In the genomic region with DNA sequence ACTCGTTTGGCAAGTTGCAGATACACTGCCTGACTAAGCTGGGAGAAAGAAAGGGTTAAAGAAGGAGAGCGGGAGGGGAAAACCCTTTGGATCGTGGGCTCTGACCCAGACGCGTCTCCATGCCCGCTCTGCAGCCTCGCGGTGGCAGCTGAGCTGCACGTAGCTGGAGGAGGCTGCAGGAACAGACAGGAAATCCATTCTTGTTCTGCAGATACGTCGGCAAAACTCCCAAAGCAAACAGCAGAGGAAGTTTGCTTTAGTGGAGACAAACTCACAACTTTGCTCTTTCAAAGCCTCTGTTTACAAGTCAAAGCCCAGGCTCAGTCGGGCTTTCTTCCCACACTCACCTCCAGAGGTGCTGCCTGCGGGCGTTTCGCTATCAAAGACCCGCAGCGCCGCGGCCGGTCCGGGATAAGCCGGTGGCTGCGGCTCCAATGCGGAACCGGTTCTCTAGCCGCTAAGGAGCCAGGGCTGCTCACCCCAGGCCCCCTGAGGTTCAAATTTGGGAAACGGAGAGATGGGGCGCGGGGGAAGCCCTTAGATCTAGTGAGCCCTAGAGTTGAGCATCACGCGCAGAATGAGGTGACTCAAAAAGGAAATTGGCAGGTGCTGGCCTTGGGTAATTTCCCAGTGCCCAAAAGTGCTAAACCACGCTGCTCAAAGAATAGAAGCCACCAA, we compare ENCODE assay signal across 8 cellular contexts.
DNase-seq lines count a peak whose midpoint lies in the region; ATAC-seq and TF ChIP-seq lines count a peak whose summit lies in the region.

No MANE protein-coding gene starts in this region.

- no peak for TF ChIP-seq CTCF in AG04450 (IDR thresholded peaks at IDR 0.05; ENCODE audit: low read depth, low read length)
- TF ChIP-seq CTCF in activated B cell treated with CpG ODN at 0.5 μM for 24 hours (IDR thresholded peaks at IDR 0.05), result no peak
- TF ChIP-seq CTCF in mesothelial cell of epicardium (IDR thresholded peaks at IDR 0.05; ENCODE audit: unreplicated experiment), result no peak

- no peaks in the 10 kb centered on the region for H3K36me3 Mint-ChIP-seq in activated B cell treated with CpG ODN at 0.5 μM for 24 hours (ENCODE audit: low read depth)
- no peaks in the 10 kb centered on the region for H3K36me3 Mint-ChIP-seq in mesothelial cell of epicardium

- H3K27me3 ChIP-seq in AG04450 (ENCODE audit: control insufficient read depth, insufficient read depth, low read length) (no peaks in the 10 kb centered on the region), ectodermal cell (ENCODE audit: control insufficient read depth, insufficient read depth, low read length, poor library complexity, severe bottlenecking) (peaks cover 39% of the 10 kb centered on the region)

- 3 to 4% methylated on average over 32 of the region's 32 CpGs for WGBS in ectodermal cell, 2 experiments

- no peaks in the 10 kb centered on the region for H3K9me3 ChIP-seq in AG04450 (ENCODE audit: control insufficient read depth, insufficient read depth, low read length)
- H3K9me3 ChIP-seq in ectodermal cell (ENCODE audit: control insufficient read depth, low read length), result no peaks in the 10 kb centered on the region

- H3K4me3 Mint-ChIP-seq in activated B cell treated with CpG ODN at 0.5 μM for 24 hours, result peak overlapping the region; percentile 74
- peak overlapping the region; percentile 61 for H3K4me3 Mint-ChIP-seq in mesothelial cell of epicardium

- H3K4me1 ChIP-seq in ectodermal cell (ENCODE audit: control insufficient read depth, insufficient read depth, low read length), result peaks cover 7% of the 10 kb centered on the region

- CTCF ChIA-PET in AG04450 (lab: Charles Lee), result interaction anchor here (0.6 to 13.4 kb wide), 11 partner anchors 9 to 1643 kb away, joined by 3 to 142 read pairs (median 4); no protein-coding TSS in a partner anchor
- CTCF ChIA-PET in activated B cell treated with CpG ODN at 0.5 μM for 24 hours (lab: Charles Lee), result interaction anchor here (1.5 to 6.5 kb wide), 3 partner anchors 131 to 1641 kb away, joined by 3 to 78 read pairs (median 8); no protein-coding TSS in a partner anchor

- H3K4me3 ChIP-seq in AG04450 (ENCODE audit: low read depth, low read length) (peak overlapping the region; percentile 50), ectodermal cell (ENCODE audit: insufficient read depth, low read depth, low read length) (peak overlapping the region; percentile 37)

- H3K27ac Mint-ChIP-seq in activated B cell treated with CpG ODN at 0.5 μM for 24 hours (no peak overlapping the region), mesothelial cell of epicardium (no peak overlapping the region)

- DNase-seq in AG04450 (ENCODE audit: low read depth, low spot score), result no peak
- peak; percentile 18 for DNase-seq in activated B cell treated with CpG ODN at 0.5 μM for 24 hours
- peak in 1 of 2 experiments; percentile 40 for DNase-seq in mesothelial cell of epicardium (ENCODE audit: low spot score in 2 of 2, unreplicated experiment in 2 of 2)
- DNase-seq in superior temporal gyrus (ENCODE audit: extremely low spot score), result peak; percentile 67
- DNase-seq in SK-N-DZ (ENCODE audit: low spot score), result no peak

- POLR2A ChIA-PET in AG04450 (lab: Yijun Ruan, JAX) (no interaction called here), activated B cell treated with CpG ODN at 0.5 μM for 24 hours (lab: Charles Lee) (no interaction called here)

- no peaks in the 10 kb centered on the region for H3K9me3 Mint-ChIP-seq in activated B cell treated with CpG ODN at 0.5 μM for 24 hours
- H3K9me3 Mint-ChIP-seq in mesothelial cell of epicardium, result no peaks in the 10 kb centered on the region

- H3K27ac ChIP-seq in AG04450 (ENCODE audit: low read depth, low read length) (no peak overlapping the region), ectodermal cell (ENCODE audit: insufficient read depth, low read depth, low read length, poor library complexity, severe bottlenecking) (no peak overlapping the region)

- ATAC-seq in GM18867 (IDR thresholded peaks at IDR 0.05; ENCODE audit: unreplicated experiment) (peak; percentile 78), HG03135 (IDR thresholded peaks at IDR 0.05; ENCODE audit: unreplicated experiment) (peak; percentile 67), activated B cell treated with CpG ODN at 0.5 μM for 24 hours (ENCODE audit: low read depth) (peak; percentile 28)

- intact Hi-C loops in activated B cell treated with CpG ODN at 0.5 μM for 24 hours (cut with micrococcal nuclease), result loop anchor here (5.0 to 10.0 kb wide), 2 partner anchors 94 to 349 kb away; no protein-coding TSS in a partner anchor

- H3K4me1 Mint-ChIP-seq in activated B cell treated with CpG ODN at 0.5 μM for 24 hours, result peaks cover 24% of the 10 kb centered on the region
- peaks cover 35% of the 10 kb centered on the region for H3K4me1 Mint-ChIP-seq in mesothelial cell of epicardium

- H3K36me3 ChIP-seq in ectodermal cell (ENCODE audit: control insufficient read depth, insufficient read depth, low read length), result no peaks in the 10 kb centered on the region

- peaks cover 38% of the 10 kb centered on the region for H3K27me3 Mint-ChIP-seq in activated B cell treated with CpG ODN at 0.5 μM for 24 hours
- peaks cover 60% of the 10 kb centered on the region for H3K27me3 Mint-ChIP-seq in mesothelial cell of epicardium (ENCODE audit: low read depth)

Comparison
In these comparisons a context has a peak if more than half of its experiments do, and no peak if none do; other contexts are left out.
1. DNase-seq: peak in activated B cell treated with CpG ODN at 0.5 μM for 24 hours (single experiment) and superior temporal gyrus (single experiment); none in AG04450 (single experiment) and SK-N-DZ (single experiment).
2. ATAC-seq: peak in every context shown above with its lines; median percentile 78 in GM18867; 67 in HG03135; 28 in activated B cell treated with CpG ODN at 0.5 μM for 24 hours.